Comparison of ENCODE assay signal across 14 cellular contexts in genomic region chr20:53387983-53388675, GRCh38.
DNase-seq lines count a peak whose midpoint lies in the region; ATAC-seq and FAIRE-seq lines count a peak whose summit lies in the region.
"Had no signal": no experiment of that assay in that cellular context is flagged by ENCODE, and none has a peak within 500 bp of the region (broad histone marks: within the 10 kb centered on the region; RNA-seq: fewer than 3 reads in every experiment).

No MANE protein-coding gene starts in this region.

- DNase-seq in HTR-8/SVneo (ENCODE audit: insufficient read length, low spot score) = no peak
- DNase-seq in activated CD4-positive, alpha-beta T cell treated with anti-CD3 and anti-CD28 coated beads, Interleukin-2, amount 50 U/mL, for 4 hours = peak; percentile 13 to 31
- DNase-seq in activated naive CD4-positive, alpha-beta T cell treated with anti-CD3 and anti-CD28 coated beads, Interleukin-2, amount 50 U/mL, for 16 hours = peak; percentile 50
- peak; percentile 34 for DNase-seq in stimulated activated CD4-positive, alpha-beta T cell treated with anti-CD3 and anti-CD28 coated beads, Interleukin-2, amount 100 ng/mL, for 4 hours (ENCODE audit: low read depth)
- DNase-seq in iPS-NIHi7 (ENCODE audit: extremely low spot score) = no peak
- DNase-seq: foreskin melanocyte, mesendoderm, MV-4-11, NCI-H2029, nephron progenitor cell had no signal

- peak; percentile 51 for FAIRE-seq in HTR-8/SVneo (lab: Jason Lieb, UNC)
- FAIRE-seq: K562 had no signal

- ATAC-seq in esophagus mucosa (no peak), HG03095 (IDR thresholded peaks at IDR 0.05; ENCODE audit: unreplicated experiment) (no peak), GM18520 (IDR thresholded peaks at IDR 0.05; ENCODE audit: unreplicated experiment) (no peak)
- ATAC-seq: K562 had no signal

Comparison
In these comparisons a context has a peak if more than half of its experiments do, and no peak if none do; other contexts are left out.
1. DNase-seq: peak in activated CD4-positive, alpha-beta T cell treated with anti-CD3 and anti-CD28 coated beads, Interleukin-2, amount 50 U/mL, for 4 hours (2 of 2), activated naive CD4-positive, alpha-beta T cell treated with anti-CD3 and anti-CD28 coated beads, Interleukin-2, amount 50 U/mL, for 16 hours (single experiment) and stimulated activated CD4-positive, alpha-beta T cell treated with anti-CD3 and anti-CD28 coated beads, Interleukin-2, amount 100 ng/mL, for 4 hours (single experiment); none in HTR-8/SVneo (single experiment) and iPS-NIHi7 (single experiment).